Comparison of ENCODE assay signal across 8 cellular contexts in genomic region chr3:192408721-192409151, GRCh38.
DNase-seq lines count a peak whose midpoint lies in the region; ATAC-seq and TF ChIP-seq lines count a peak whose summit lies in the region.

No MANE protein-coding gene starts in this region.

- no peak for TF ChIP-seq POLR2A in adrenal gland (IDR thresholded peaks at IDR 0.05)

- intact Hi-C loops in adrenal gland (cut with DNase I): no loop called here
- intact Hi-C loops in sciatic nerve (cut with DNase I): no loop called here

- H3K9me2 ChIP-seq in hepatocyte (replicated peaks; ENCODE audit: insufficient read depth): no peaks in the 10 kb centered on the region

- H3K4me2 ChIP-seq in hepatocyte: peak overlapping the region; percentile 98

- H4K20me1 ChIP-seq in hepatocyte (ENCODE audit: insufficient read depth, poor library complexity, severe bottlenecking): no peaks in the 10 kb centered on the region

- ATAC-seq in sciatic nerve: peak; percentile 26
- ATAC-seq in HG02571 (IDR thresholded peaks at IDR 0.05; ENCODE audit: unreplicated experiment): no peak

- H3K4me3 ChIP-seq in HAP-1 (peak overlapping the region; percentile 40), adrenal gland (peak overlapping the region in 3 of 4 donors; percentile 19 to 71 (median 71)), hepatocyte (peak overlapping the region; percentile 75)

- H3K9me3 ChIP-seq in HAP-1 (no peaks in the 10 kb centered on the region), adrenal gland (replicated peaks in 1 of 3) (no peaks in the 10 kb centered on the region), hepatocyte (ENCODE audit: low read depth) (no peaks in the 10 kb centered on the region)

- peaks cover 11% of the 10 kb centered on the region; the same call in 1 of the 2 replicates for H3K27me3 ChIP-seq in HAP-1 (ENCODE audit: low read depth)
- H3K27me3 ChIP-seq in adrenal gland: peaks cover 6% of the 10 kb centered on the region
- peaks cover 72% of the 10 kb centered on the region for H3K27me3 ChIP-seq in hepatocyte

- H3K36me3 ChIP-seq in HAP-1 (replicated peaks) (no peaks in the 10 kb centered on the region), adrenal gland (replicated peaks in 1 of 2) (no peaks in the 10 kb centered on the region), hepatocyte (replicated peaks; ENCODE audit: insufficient read depth, low read depth) (no peaks in the 10 kb centered on the region)

- no peaks in the 10 kb centered on the region for H3K4me1 ChIP-seq in HAP-1
- peaks cover 9 to 15% of the 10 kb centered on the region in 2 donors for H3K4me1 ChIP-seq in adrenal gland (replicated peaks in 1 of 2)
- no peaks in the 10 kb centered on the region for H3K4me1 ChIP-seq in hepatocyte (ENCODE audit: insufficient read depth)

- DNase-seq in HAP-1 (ENCODE audit: low spot score in 2 of 2): peak in 1 of 2 experiments; percentile 56
- DNase-seq in adrenal gland: peak; percentile 13 to 65 (median 51)
- peak; percentile 22 for DNase-seq in hepatocyte (ENCODE audit: low spot score)
- no peak for DNase-seq in sciatic nerve (ENCODE audit: low spot score)
- DNase-seq in NOMO-1 treated with DMSO at 0.1 percent for 48 hours (lab: John Stamatoyannopoulos, UW; ENCODE audit: unreplicated experiment): no peak
- DNase-seq in NCI-H1930 (lab: John Stamatoyannopoulos, UW): no peak
- DNase-seq in NCI-H526 (lab: John Stamatoyannopoulos, UW): no peak

- peak overlapping the region; percentile 66 for H2AFZ ChIP-seq in hepatocyte

- 0 to 2% (median 0%) methylated on average over 11 to 35 of the region's 35 CpGs for WGBS in adrenal gland, 4 donors
- 2% methylated on average over 22 of the region's 35 CpGs for WGBS in hepatocyte (ENCODE audit: low lambda C conversion rate, missing lambda C conversion rate)

- H3K27ac ChIP-seq in adrenal gland (peak overlapping the region in 4 of 5 donors; percentile 78 to 93 (median 92)), hepatocyte (no peak overlapping the region)

- H3K79me2 ChIP-seq in hepatocyte: no peaks in the 10 kb centered on the region

- TF ChIP-seq CTCF in adrenal gland (IDR thresholded peaks at IDR 0.05): no peak
- TF ChIP-seq CTCF in hepatocyte (IDR thresholded peaks at IDR 0.05; ENCODE audit: poor library complexity): no peak

- in situ Hi-C loops in HAP-1 (cut with MboI; ENCODE audit: low sequenced_read_pairs): no loop called here

Comparison
In these comparisons a context has a peak if more than half of its experiments do, and no peak if none do; other contexts are left out.
1. DNase-seq: peak in adrenal gland (7 of 7) and hepatocyte (single experiment); none in sciatic nerve (single experiment), NOMO-1 treated with DMSO at 0.1 percent for 48 hours (single experiment), NCI-H1930 (0 of 2) and NCI-H526 (0 of 2).
2. Peak in every context shown above with its lines, with median percentiles within 50 percentile points of each other: H3K4me3 ChIP-seq.